In the genomic region with DNA sequence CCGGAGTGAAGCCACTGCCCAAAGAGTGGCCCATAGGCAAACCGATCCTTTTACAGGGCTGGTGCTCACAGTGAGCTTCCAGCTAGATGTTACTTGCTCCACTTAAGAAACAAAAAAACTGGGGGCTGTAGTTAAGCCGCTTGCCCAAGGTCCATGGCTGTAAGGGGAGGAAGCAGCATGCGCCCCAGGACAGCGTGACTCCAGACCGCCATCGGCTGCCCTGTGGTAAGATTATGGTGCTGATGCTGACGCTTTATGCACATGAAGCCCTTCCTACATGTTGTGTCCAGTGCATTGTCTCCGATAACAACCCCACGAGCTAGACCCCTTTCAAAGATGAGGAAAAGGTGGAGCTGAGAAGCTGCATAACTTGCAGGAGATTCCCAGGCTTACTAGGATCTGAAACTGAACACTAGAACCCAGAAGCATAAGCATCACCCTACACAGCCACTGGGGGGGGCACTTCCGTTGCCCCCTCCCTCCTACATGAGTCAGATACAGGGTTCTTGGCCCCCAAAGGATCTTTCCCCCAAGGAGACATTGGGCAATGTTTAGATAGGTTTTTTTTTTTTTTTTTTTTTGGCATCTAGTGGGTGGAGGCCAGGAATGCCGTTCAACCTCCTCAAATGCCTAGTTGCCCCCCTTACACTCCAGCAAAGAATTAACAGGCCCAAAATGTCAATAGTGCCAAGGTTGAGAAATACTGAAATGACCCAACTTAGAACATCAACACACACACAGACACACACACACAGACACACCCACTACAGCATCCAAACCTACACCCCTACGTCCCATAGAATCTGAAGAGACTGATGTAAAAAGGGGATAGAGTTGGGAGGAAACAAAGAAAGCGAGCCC, we compare ENCODE assay signal across 10 cellular contexts. TPM values are rescaled to one million over a fixed set of nuclear protein-coding genes. Genes with fewer than 3 reads are reported as not detected.
DNase-seq lines count a peak whose midpoint lies in the region; TF ChIP-seq lines count a peak whose summit lies in the region.
"Had no signal": no experiment of that assay in that cellular context is flagged by ENCODE, and none has a peak within 500 bp of the region (broad histone marks: within the 10 kb centered on the region; RNA-seq: fewer than 3 reads in every experiment).

No MANE protein-coding gene starts in this region.

- 0 out of 22 replicates have a peak overlapping the region, but pooled peaks of 1 of the 11 experiments have one; percentile 13 for H3K9ac ChIP-seq in BLaER1 treated with 17β-estradiol and CSF1 and Interleukin-3, amounts not matched to agents 10 nM and 100 nM
- peak overlapping the region; percentile 42 for H3K9ac ChIP-seq in NT2/D1 (ENCODE audit: insufficient read length, low read depth)

- H3K36me3 ChIP-seq in BLaER1 treated with 17β-estradiol and CSF1 and Interleukin-3, amounts not matched to agents 10 nM and 100 nM, result no peaks in the 10 kb centered on the region
- H3K36me3 ChIP-seq in NT2/D1 (ENCODE audit: insufficient read depth, insufficient read length, low read length), result peaks cover 6% of the 10 kb centered on the region
- H3K36me3 ChIP-seq in esophagus squamous epithelium, result no peaks in the 10 kb centered on the region
- H3K36me3 ChIP-seq in osteoblast (ENCODE audit: insufficient read depth, low read length), result no peaks in the 10 kb centered on the region

- no peaks in the 10 kb centered on the region for H3K27me3 ChIP-seq in BLaER1 treated with 17β-estradiol and CSF1 and Interleukin-3, amounts not matched to agents 10 nM and 100 nM
- H3K27me3 ChIP-seq in NT2/D1 (ENCODE audit: insufficient read depth, insufficient read length) (no peaks in the 10 kb centered on the region), esophagus squamous epithelium (no peaks in the 10 kb centered on the region), osteoblast (ENCODE audit: insufficient read depth, low read length) (peaks cover 13% of the 10 kb centered on the region)

- TF ChIP-seq POLR2A in esophagus squamous epithelium (IDR thresholded peaks at IDR 0.05), result no peak

- TF ChIP-seq CTCF in esophagus squamous epithelium (IDR thresholded peaks at IDR 0.05) (peak in 2 of 6 experiments; percentile 16 to 24), osteoblast (IDR thresholded peaks at IDR 0.05; ENCODE audit: extremely low read depth, low read depth, low read length) (peak; percentile 32)

- in situ Hi-C loops in ACHN (cut with HindIII; ENCODE audit: low pct_ligation_motif_present, low pct_unique_long_range_greater_than_20kb, low sequenced_read_pairs), result no loop called here

- H3K4me2 ChIP-seq in BLaER1 treated with 17β-estradiol and CSF1 and Interleukin-3, amounts not matched to agents 10 nM and 100 nM, result peak overlapping the region; percentile 6 to 96 (median 87); a peak in 20 of 22 replicates
- H3K4me2 ChIP-seq in osteoblast (ENCODE audit: insufficient read depth, low read length), result no peak overlapping the region

- no peaks in the 10 kb centered on the region for H3K79me2 ChIP-seq in osteoblast (ENCODE audit: insufficient read depth, low read length)

- no peak for DNase-seq in NT2/D1 (ENCODE audit: low read depth, low spot score)
- DNase-seq in esophagus squamous epithelium (lab: John Stamatoyannopoulos, UW), result no peak
- no peak for DNase-seq in osteoblast (ENCODE audit: insufficient read length, low spot score, missing footprints)
- DNase-seq in CD1c-positive myeloid dendritic cell (ENCODE audit: extremely low spot score), result no peak
- no peak for DNase-seq in ACHN
- DNase-seq in activated effector memory CD4-positive, alpha-beta T cell treated with Interleukin-2 at 50 U/mL for 16 hours, result no peak
- no peak for DNase-seq in NCI-H1417 (lab: John Stamatoyannopoulos, UW)
- DNase-seq: Calu3, NCI-H2171 treated with DMSO at 0.1 percent for 48 hours had no signal

- WGBS in esophagus squamous epithelium, 2 donors, result 64 to 75% methylated on average over 7 to 14 of the region's 14 CpGs

- peaks cover 40 to 54% (median 44%) of the 10 kb centered on the region in 10 experiments for H3K4me1 ChIP-seq in BLaER1 treated with 17β-estradiol and CSF1 and Interleukin-3, amounts not matched to agents 10 nM and 100 nM
- H3K4me1 ChIP-seq in NT2/D1 (ENCODE audit: insufficient read depth, insufficient read length), result peaks cover 14% of the 10 kb centered on the region
- peaks cover 10 to 60% (median 26%) of the 10 kb centered on the region in 3 donors for H3K4me1 ChIP-seq in esophagus squamous epithelium
- peaks cover 22% of the 10 kb centered on the region for H3K4me1 ChIP-seq in osteoblast (ENCODE audit: insufficient read depth, low read length)

- intact Hi-C loops in esophagus squamous epithelium (cut with DNase I), result no loop called here

- peak overlapping the region in 5 of 11 experiments; percentile 7 to 70 (median 27); a peak in 5 of 22 replicates for H3K27ac ChIP-seq in BLaER1 treated with 17β-estradiol and CSF1 and Interleukin-3, amounts not matched to agents 10 nM and 100 nM
- H3K27ac ChIP-seq in esophagus squamous epithelium, result peak overlapping the region in 3 of 4 donors; percentile 66 to 88 (median 84)
- H3K27ac ChIP-seq in osteoblast (ENCODE audit: low read depth, low read length), result no peak overlapping the region

- no peak overlapping the region for H3K4me3 ChIP-seq in BLaER1 treated with 17β-estradiol and CSF1 and Interleukin-3, amounts not matched to agents 10 nM and 100 nM
- no peak overlapping the region for H3K4me3 ChIP-seq in NT2/D1 (ENCODE audit: insufficient read length, low read depth)
- H3K4me3 ChIP-seq in esophagus squamous epithelium, result no peak overlapping the region
- H3K4me3 ChIP-seq in osteoblast (ENCODE audit: insufficient read depth, low read length), result no peak overlapping the region

- H2AFZ ChIP-seq in osteoblast (ENCODE audit: low read length), result no peak overlapping the region

- no peaks in the 10 kb centered on the region for H3K9me3 ChIP-seq in BLaER1 treated with 17β-estradiol and CSF1 and Interleukin-3, amounts not matched to agents 10 nM and 100 nM (replicated peaks in 1 of 11)
- no peaks in the 10 kb centered on the region for H3K9me3 ChIP-seq in NT2/D1 (ENCODE audit: insufficient read depth, low read length)
- H3K9me3 ChIP-seq in esophagus squamous epithelium, result no peaks in the 10 kb centered on the region
- no peaks in the 10 kb centered on the region for H3K9me3 ChIP-seq in osteoblast (ENCODE audit: low read depth, low read length)

- H4K20me1 ChIP-seq in BLaER1 treated with 17β-estradiol and CSF1 and Interleukin-3, amounts not matched to agents 10 nM and 100 nM, result no peaks in the 10 kb centered on the region
- H4K20me1 ChIP-seq in osteoblast (ENCODE audit: insufficient read depth, low read length), result peaks cover 2% of the 10 kb centered on the region

RNA-seq across cellular contexts. Expression of gene MN1, which starts 53.9 kb away (rescaled TPM):
- total RNA-seq in esophagus squamous epithelium (1 to 10 TPM; 2.0 to 6.9 (median 3.1) TPM), osteoblast (4.7 and 6.2 TPM in 2 replicates)
